9 cellular contexts compared by ENCODE assay signal in genomic region chr15:89836255-89837133, GRCh38. TPM values are rescaled to one million over a fixed set of nuclear protein-coding genes. Genes with fewer than 3 reads are reported as not detected.
A peak's percentile ranks its signal among the peaks of the same experiment; 100 is the strongest.
DNase-seq lines count a peak whose midpoint lies in the region; ATAC-seq and TF ChIP-seq lines count a peak whose summit lies in the region.
"Had no signal": no experiment of that assay in that cellular context is flagged by ENCODE, and none has a peak within 500 bp of the region (broad histone marks: within the 10 kb centered on the region; RNA-seq: fewer than 3 reads in every experiment).

No MANE protein-coding gene starts in this region.

- no peak for TF ChIP-seq POLR2A in adrenal gland (IDR thresholded peaks at IDR 0.05)

- no peak for TF ChIP-seq CTCF in adrenal gland (IDR thresholded peaks at IDR 0.05)

- H3K9me3 ChIP-seq in adrenal gland (replicated peaks in 1 of 3) (no peaks in the 10 kb centered on the region), skeletal muscle satellite cell (replicated peaks; ENCODE audit: low read length) (no peaks in the 10 kb centered on the region)

- intact Hi-C loops in adrenal gland (cut with DNase I) (no loop called here), left cardiac atrium (cut with DNase I) (loop anchor here in 1 of 2 donors (10.0 kb wide), 1 partner anchor 72 kb away; no protein-coding TSS in a partner anchor)

- H3K4me3 ChIP-seq in adrenal gland = no peak overlapping the region
- H3K4me3 ChIP-seq in skeletal muscle satellite cell (ENCODE audit: low read length) = peak overlapping the region; percentile 43

- WGBS in adrenal gland, 4 donors = 61 to 68% (median 63%) methylated on average over 10 to 11 of the region's 11 CpGs

- H3K27me3 ChIP-seq in adrenal gland (no peaks in the 10 kb centered on the region), skeletal muscle satellite cell (ENCODE audit: control insufficient read depth, insufficient read depth, low read length) (no peaks in the 10 kb centered on the region)

- peak overlapping the region; percentile 68 for H3K4me2 ChIP-seq in skeletal muscle satellite cell (ENCODE audit: low read length)

- H3K9ac ChIP-seq in skeletal muscle satellite cell (ENCODE audit: low read depth, low read length) = peak overlapping the region; percentile 76

- ATAC-seq in left cardiac atrium (peak; percentile 87 to 88), HG03196 (IDR thresholded peaks at IDR 0.05; ENCODE audit: unreplicated experiment) (no peak), HG03565 (IDR thresholded peaks at IDR 0.05; ENCODE audit: unreplicated experiment) (no peak), GM19467 (IDR thresholded peaks at IDR 0.05; ENCODE audit: unreplicated experiment) (no peak)

- H3K36me3 ChIP-seq in adrenal gland (replicated peaks in 1 of 2) (peaks cover 0 to 31% of the 10 kb centered on the region in 2 donors), skeletal muscle satellite cell (ENCODE audit: insufficient read depth, low read length) (peaks cover 34% of the 10 kb centered on the region)

- H3K4me1 ChIP-seq in adrenal gland (replicated peaks in 1 of 2) (peaks cover 0 to 26% of the 10 kb centered on the region in 2 donors), skeletal muscle satellite cell (ENCODE audit: control insufficient read depth, insufficient read depth, low read length) (peaks cover 32% of the 10 kb centered on the region)

- peak overlapping the region in 4 of 5 donors; percentile 11 to 80 (median 51) for H3K27ac ChIP-seq in adrenal gland

- DNase-seq in EH (ENCODE audit: low read depth) = peak; percentile 99
- peak in 3 of 7 donors; percentile 36 to 40 (median 36) for DNase-seq in adrenal gland
- DNase-seq in left cardiac atrium = no peak
- DNase-seq in NCI-H1694 treated with DMSO at 0.1 percent for 48 hours (lab: John Stamatoyannopoulos, UW) = no peak
- DNase-seq: stimulated activated CD4-positive, alpha-beta T cell treated with anti-CD3 and anti-CD28 coated beads, Interleukin-1b, Interleukin-23, amount 100 ng/mL, for 48 hours had no signal

RNA-seq across cellular contexts. Expression of gene ANPEP, which starts 21.8 kb away (rescaled TPM):
- 10 to 100 TPM in 5 of 8 donors, 1 to 10 TPM in 3; 5.2 to 26.7 (median 15.3) TPM for total RNA-seq in adrenal gland
- polyA plus RNA-seq in adrenal gland = 10 to 100 TPM in 2 of 3 donors, 1 to 10 TPM in 1; 5.5 to 35.8 (median 17.5) TPM
- 10 to 100 TPM in 1 of 2 donors, 1 to 10 TPM in 1; 5.6 to 21.0 TPM for total RNA-seq in left cardiac atrium
- total RNA-seq in skeletal muscle satellite cell (2012; rRNA removed) = 318 and 367 TPM in 2 replicates

RNA-seq across cellular contexts. Expression of gene AP3S2, which starts 57.3 kb away (rescaled TPM):
- total RNA-seq in adrenal gland (100 to 1,000 TPM in 1 of 8 donors, 10 to 100 TPM in 7; 45.0 to 110 (median 61.6) TPM), left cardiac atrium (10 to 100 TPM; 33.0 to 35.6 TPM)
- 10 to 100 TPM; 10.8 to 63.2 (median 18.7) TPM for polyA plus RNA-seq in adrenal gland
- total RNA-seq in skeletal muscle satellite cell (2012; rRNA removed) = 56.3 and 60.5 TPM in 2 replicates

Comparison
In these comparisons a context has a peak if more than half of its experiments do, and no peak if none do; other contexts are left out.
1. ATAC-seq: peak in left cardiac atrium (2 of 2); none in HG03196 (single experiment), HG03565 (single experiment) and GM19467 (single experiment).